In genomic region chr1:33188572-33189275, GRCh38 we compare ENCODE assay signal across 23 cellular contexts. TPM values are rescaled to one million over a fixed set of nuclear protein-coding genes. Genes with fewer than 3 reads are reported as not detected.
DNase-seq lines count a peak whose midpoint lies in the region; ATAC-seq, FAIRE-seq and TF ChIP-seq lines count a peak whose summit lies in the region.
"Had no signal": no experiment of that assay in that cellular context is flagged by ENCODE, and none has a peak within 500 bp of the region (broad histone marks: within the 10 kb centered on the region; RNA-seq: fewer than 3 reads in every experiment).

No MANE protein-coding gene starts in this region.

- POLR2A ChIA-PET in HCT116 (lab: Charles Lee) = no interaction called here
- POLR2A ChIA-PET in K562 (lab: Yijun Ruan, JAX) = no interaction called here

- 0 out of 2 replicates have a peak, but pooled peaks cover 3% of the 10 kb centered on the region for H3K9me2 ChIP-seq in HCT116 (ENCODE audit: insufficient read depth)

- TF ChIP-seq CTCF in HCT116 (IDR thresholded peaks at IDR 0.05 in 2 of 3, conservative IDR thresholded peaks at IDR 0.05 in 1 of 3; ENCODE audit: borderline replicate concordance in 1 of 3, insufficient read depth in 1 of 3, low read depth in 2 of 3, low read length in 2 of 3) = no peak
- no peak for TF ChIP-seq CTCF in K562 (IDR thresholded peaks at IDR 0.05 in 2 of 3, conservative IDR thresholded peaks at IDR 0.05 in 1 of 3; ENCODE audit: insufficient read depth in 2 of 3, low read depth in 1 of 3, low read length in 3 of 3)
- no peak for TF ChIP-seq CTCF in glutamatergic neuron (IDR thresholded peaks at IDR 0.05; ENCODE audit: partially characterized antibody, unreplicated experiment)

- H3K4me2 ChIP-seq in HCT116 (ENCODE audit: low read length) = peak overlapping the region; percentile 35
- no peak overlapping the region for H3K4me2 ChIP-seq in K562 (ENCODE audit: insufficient read depth, low read length)

- no peak overlapping the region for H2AFZ ChIP-seq in HCT116 (ENCODE audit: low read depth, low read length, poor library complexity, severe bottlenecking)
- no peak overlapping the region for H2AFZ ChIP-seq in K562 (ENCODE audit: low read depth, low read length)

- no peaks in the 10 kb centered on the region for H3K9me1 ChIP-seq in K562 (ENCODE audit: control insufficient read depth, insufficient read depth, low read length)

- TF ChIP-seq RAD21 in HCT116 (IDR thresholded peaks at IDR 0.05; ENCODE audit: low read depth) = no peak
- no peak for TF ChIP-seq RAD21 in K562 (CRISPR knock-in tag; conservative IDR thresholded peaks at IDR 0.05 in 1 of 2, IDR thresholded peaks at IDR 0.05 in 1 of 2)

- no peaks in the 10 kb centered on the region for H4K20me1 ChIP-seq in HCT116 (ENCODE audit: insufficient read depth)
- no peaks in the 10 kb centered on the region for H4K20me1 ChIP-seq in K562 (replicated peaks; ENCODE audit: control insufficient read depth, insufficient read depth, low read length)

- H3K9me3 ChIP-seq in HCT116 (ENCODE audit: control insufficient read depth in 1 of 2, insufficient read depth in 1 of 2, low read depth in 1 of 2, low read length in 2 of 2) = no peaks in the 10 kb centered on the region
- H3K9me3 ChIP-seq in K562 (replicated peaks; ENCODE audit: control insufficient read depth, insufficient read depth, low read depth, low read length) = no peaks in the 10 kb centered on the region

- no peak overlapping the region for H3K27ac Mint-ChIP-seq in activated naive CD4-positive, alpha-beta T cell treated with anti-CD3 and anti-CD28 coated beads, Interleukin-2, amount 10 ng/mL, durations not matched to agents 7 days and 5 days
- no peak overlapping the region for H3K27ac Mint-ChIP-seq in glutamatergic neuron (ENCODE audit: unreplicated experiment)
- H3K27ac Mint-ChIP-seq: activated CD4-positive, alpha-beta memory T cell treated with anti-CD3 and anti-CD28 coated beads for 36 hours; CD8-positive, alpha-beta T cell; mesothelial cell of epicardium; progenitor cell of endocrine pancreas had no signal

- H3K36me3 Mint-ChIP-seq in activated naive CD4-positive, alpha-beta T cell treated with anti-CD3 and anti-CD28 coated beads, Interleukin-2, amount 10 ng/mL, durations not matched to agents 7 days and 5 days = no peaks in the 10 kb centered on the region
- no peaks in the 10 kb centered on the region for H3K36me3 Mint-ChIP-seq in glutamatergic neuron (ENCODE audit: unreplicated experiment)
- H3K36me3 Mint-ChIP-seq: activated CD4-positive, alpha-beta memory T cell treated with anti-CD3 and anti-CD28 coated beads for 36 hours; CD8-positive, alpha-beta T cell; mesothelial cell of epicardium had no signal

- H3K27ac ChIP-seq in HCT116 (ENCODE audit: low read depth, low read length) = no peak overlapping the region
- no peak overlapping the region for H3K27ac ChIP-seq in K562 (ENCODE audit: extremely low read depth, low read depth, low read length)

- H3K36me3 ChIP-seq in HCT116 (ENCODE audit: control insufficient read depth in 1 of 2, insufficient read depth in 2 of 2, low read length in 2 of 2) (no peaks in the 10 kb centered on the region), K562 (ENCODE audit: control insufficient read depth, insufficient read depth, low read length) (no peaks in the 10 kb centered on the region)

- H3K4me3 Mint-ChIP-seq in activated naive CD4-positive, alpha-beta T cell treated with anti-CD3 and anti-CD28 coated beads, Interleukin-2, amount 10 ng/mL, durations not matched to agents 7 days and 5 days = no peak overlapping the region
- H3K4me3 Mint-ChIP-seq in glutamatergic neuron (ENCODE audit: unreplicated experiment) = no peak overlapping the region
- H3K4me3 Mint-ChIP-seq: activated CD4-positive, alpha-beta memory T cell treated with anti-CD3 and anti-CD28 coated beads for 36 hours; activated T-cell treated with anti-CD3 and anti-CD28 coated beads, Interleukin-2, amount 50 U/mL, for 4 hours; CD8-positive, alpha-beta T cell; mesothelial cell of epicardium had no signal

- H3K9ac ChIP-seq in HCT116 (ENCODE audit: low read length) (no peak overlapping the region), K562 (ENCODE audit: insufficient read depth in 1 of 2, low read depth in 2 of 2, low read length in 2 of 2) (no peak overlapping the region)

- CTCF ChIA-PET in HCT116 (lab: Charles Lee) (no interaction called here), K562 (lab: Yijun Ruan, JAX; ENCODE audit: low intra/inter-chr PET ratio) (no interaction called here)
- CTCF ChIA-PET in activated naive CD4-positive, alpha-beta T cell treated with anti-CD3 and anti-CD28 coated beads, Interleukin-2, amount 10 ng/mL, durations not matched to agents 7 days and 5 days (lab: Charles Lee) = interaction anchor here (1.0 kb wide), 1 partner anchor 94 kb away, joined by 3 read pairs; no protein-coding TSS in a partner anchor

- RAD21 ChIA-PET in HCT116 (lab: Charles Lee; ENCODE audit: low non-redundant PET in 1 of 2, low total read pairs in 2 of 2, uncharacterized antibody in 2 of 2, unreplicated experiment in 2 of 2) = no interaction called here

- H3K27me3 ChIP-seq in HCT116 (ENCODE audit: insufficient read depth, low read length) = 0 out of 2 replicates have a peak, but pooled peaks cover 1% of the 10 kb centered on the region
- peaks cover 16% of the 10 kb centered on the region in 2 experiments; a peak in 4 of 5 replicates for H3K27me3 ChIP-seq in K562 (ENCODE audit: control insufficient read depth in 2 of 2, insufficient read depth in 2 of 2, low read length in 2 of 2)

- BruUV-seq in HCT116 (replicated peaks; lab: Mats Ljungman, UMichigan) (no TSS peak), K562 (replicated peaks; lab: Mats Ljungman, UMichigan) (no TSS peak)

- H3K4me1 Mint-ChIP-seq in activated naive CD4-positive, alpha-beta T cell treated with anti-CD3 and anti-CD28 coated beads, Interleukin-2, amount 10 ng/mL, durations not matched to agents 7 days and 5 days = peaks cover 5% of the 10 kb centered on the region
- H3K4me1 Mint-ChIP-seq in glutamatergic neuron (ENCODE audit: low read depth, unreplicated experiment) = peaks cover 7% of the 10 kb centered on the region
- H3K4me1 Mint-ChIP-seq: mesothelial cell of epicardium had no signal

- H3K79me2 ChIP-seq in HCT116 (ENCODE audit: insufficient read depth, low read length) (no peaks in the 10 kb centered on the region), K562 (ENCODE audit: control insufficient read depth, insufficient read depth, low read length) (no peaks in the 10 kb centered on the region)

- DNase-seq in AG08395 (ENCODE audit: low spot score) (peak; percentile 19), HCT116 (ENCODE audit: low read depth, low spot score) (no peak), K562 (ENCODE audit: extremely low read depth in 1 of 4, low spot score in 3 of 4) (peak in 1 of 4 experiments; percentile 9), kidney tubule cell (ENCODE audit: low spot score) (peak; percentile 40), head of caudate nucleus (no peak), glutamatergic neuron (no peak)
- no peak for DNase-seq in activated naive CD4-positive, alpha-beta T cell treated with anti-CD3 and anti-CD28 coated beads, Interleukin-2, amount 10 ng/mL, durations not matched to agents 7 days and 5 days
- DNase-seq: activated CD4-positive, alpha-beta memory T cell treated with anti-CD3 and anti-CD28 coated beads for 36 hours; activated naive CD4-positive, alpha-beta T cell treated with anti-CD3 and anti-CD28 coated beads, Interleukin-2, amount 50 U/mL, for 16 hours; activated T-cell treated with anti-CD3 and anti-CD28 coated beads, Interleukin-2, amount 50 U/mL, for 4 hours; CD8-positive, alpha-beta T cell; DMS53; hypothalamus; Kasumi-1; NCI-H1417; NCI-H526 treated with DMSO at 0.1 percent for 48 hours; SIG-M5; stimulated activated CD8-positive, alpha-beta memory T cell treated with anti-CD3 and anti-CD28 coated beads, Interleukin-4, amount 100 ng/mL, for 48 hours; substantia nigra had no signal

- no peak for TF ChIP-seq POLR2A in HCT116 (IDR thresholded peaks at IDR 0.05; ENCODE audit: borderline replicate concordance, extremely low read depth, insufficient read depth, insufficient read length)
- no peak for TF ChIP-seq POLR2A in K562 (conservative IDR thresholded peaks at IDR 0.05)

- FAIRE-seq in K562 (lab: Jason Lieb, UNC) = no peak
- FAIRE-seq: colon had no signal

- H3K4me1 ChIP-seq in HCT116 (ENCODE audit: control insufficient read depth in 1 of 2, insufficient read depth in 2 of 2, low read length in 2 of 2) (peaks cover 0 to 12% of the 10 kb centered on the region in 2 experiments; a peak in 1 of 4 replicates), K562 (replicated peaks in 1 of 2; ENCODE audit: control insufficient read depth in 2 of 2, insufficient read depth in 2 of 2, low read length in 2 of 2) (no peaks in the 10 kb centered on the region)

- ATAC-seq in HCT116 (peak; percentile 46; the same call in 1 of the 2 replicates), K562 (no peak), GM21390 (IDR thresholded peaks at IDR 0.05; ENCODE audit: unreplicated experiment) (no peak)
- ATAC-seq: activated T-cell treated with anti-CD3 and anti-CD28 coated beads, Interleukin-2, amount 50 U/mL, for 4 hours; CD8-positive, alpha-beta T cell had no signal

- intact Hi-C loops in HCT116 (cut with micrococcal nuclease) (no loop called here), K562 (cut with micrococcal nuclease) (no loop called here), head of caudate nucleus (cut with DNase I) (loop anchor here (10.0 kb wide), 1 partner anchor 66 kb away; the partner anchor contains the start of gene ZNF362)

- in situ Hi-C loops in K562 (cut with MboI) = no loop called here

- WGBS in K562 (ENCODE audit: insufficient coverage, low coverage, missing lambda C conversion rate) = 1% methylated on average over 6 of the region's 6 CpGs

- no peak for TF ChIP-seq EP300 in K562 (IDR thresholded peaks at IDR 0.05; ENCODE audit: low read length)

- peaks cover 34% of the 10 kb centered on the region for H3K27me3 Mint-ChIP-seq in activated naive CD4-positive, alpha-beta T cell treated with anti-CD3 and anti-CD28 coated beads, Interleukin-2, amount 10 ng/mL, durations not matched to agents 7 days and 5 days
- H3K27me3 Mint-ChIP-seq in glutamatergic neuron (ENCODE audit: unreplicated experiment) = no peaks in the 10 kb centered on the region

- no peaks in the 10 kb centered on the region for H3K9me3 Mint-ChIP-seq in activated naive CD4-positive, alpha-beta T cell treated with anti-CD3 and anti-CD28 coated beads, Interleukin-2, amount 10 ng/mL, durations not matched to agents 7 days and 5 days
- H3K9me3 Mint-ChIP-seq in glutamatergic neuron (ENCODE audit: unreplicated experiment) = no peaks in the 10 kb centered on the region
- H3K9me3 Mint-ChIP-seq: activated CD4-positive, alpha-beta memory T cell treated with anti-CD3 and anti-CD28 coated beads for 36 hours; activated T-cell treated with anti-CD3 and anti-CD28 coated beads, Interleukin-2, amount 50 U/mL, for 4 hours; CD8-positive, alpha-beta T cell had no signal

- H3K4me3 ChIP-seq in HCT116 (replicated peaks in 1 of 2; ENCODE audit: low read depth in 1 of 2, low read length in 2 of 2) (no peak overlapping the region), K562 (no peak overlapping the region)

RNA-seq across cellular contexts. Expression of gene TRIM62, which starts 6.9 kb away (rescaled TPM):
- total RNA-seq in HCT116 (2021; ENCODE audit: unreplicated experiment) = 6.5 TPM
- polyA plus RNA-seq in HCT116 (2012) = 4.0 and 4.1 TPM in 2 replicates
- 1.6 and 2.5 TPM in 2 replicates for total RNA-seq in K562 (2011; cell fraction: chromatin; rRNA removed; ENCODE audit: low replicate concordance)
- total RNA-seq in K562 (2011; cell fraction: nucleolus; rRNA removed) = 1.4 and 2.3 TPM in 2 replicates
- 1.7 and 2.3 TPM in 2 replicates for total RNA-seq in K562 (2011; cell fraction: nucleoplasm; rRNA removed)
- total RNA-seq in K562 (2014; rRNA removed) = 0.94 and 1.5 TPM in 2 replicates
- total RNA-seq in K562 (2014; rRNA removed; fragmentation: Illumina TruSeq; extraction: Trizol) = 0.26 and 0.36 TPM in 2 replicates
- total RNA-seq in K562 (2015; rRNA removed; fragmentation: Illumina TruSeq; extraction: Trizol) = 0.22 and 0.60 TPM in 2 replicates
- 2.2 and 2.3 TPM in 2 replicates for total RNA-seq in K562 (2021)
- polyA plus RNA-seq in K562 (2011; rRNA removed) = 0.18 and 0.41 TPM in 2 replicates
- 0.25 and 0.70 TPM in 2 replicates for polyA plus RNA-seq in K562 (2011; cell fraction: cytosol; rRNA removed)
- 0.83 and 2.1 TPM in 2 replicates for polyA plus RNA-seq in K562 (2011; cell fraction: nucleus; rRNA removed)
- 1.4 and 2.9 TPM in 2 replicates for polyA plus RNA-seq in K562 (2012)
- polyA plus RNA-seq in K562 (2014; fragmentation: Illumina TruSeq; extraction: Trizol) = 1.3 and 1.4 TPM in 2 replicates
- polyA plus RNA-seq in K562 (2014; fragmentation: Nextera tagmentation; extraction: Ambion mirVana) = under 1 TPM; 0.27 to 0.62 TPM
- 0.52 and 0.58 TPM in 2 replicates for polyA plus RNA-seq in K562 (2014; rRNA removed)
- polyA minus RNA-seq in K562 (2011; rRNA and poly(A)+ RNA removed) = 0.11 and 0.15 TPM in 2 replicates
- 0.73 and 0.95 TPM in 2 replicates for polyA minus RNA-seq in K562 (2011; cell fraction: cytosol; rRNA and poly(A)+ RNA removed)
- 0.40 and 1.1 TPM in 2 replicates for polyA minus RNA-seq in K562 (2011; cell fraction: nucleus; rRNA and poly(A)+ RNA removed)
- total RNA-seq in glutamatergic neuron (ENCODE audit: unreplicated experiment) = 95.7 TPM

Comparison
In these comparisons a context has a peak if more than half of its experiments do, and no peak if none do; other contexts are left out.
1. DNase-seq: peak in AG08395 (single experiment) and kidney tubule cell (single experiment); none in HCT116 (single experiment), head of caudate nucleus (0 of 42), activated naive CD4-positive, alpha-beta T cell treated with anti-CD3 and anti-CD28 coated beads, Interleukin-2, amount 10 ng/mL, durations not matched to agents 7 days and 5 days (single experiment) and glutamatergic neuron (single experiment).
2. RNA of gene TRIM62, which starts 6.9 kb away (total RNA-seq): 95.7 TPM in glutamatergic neuron (single experiment); 6.5 TPM in HCT116 (single experiment) and 0.22 to 2.5 TPM in K562; every median in the first group is over 10 times any median in the second.